In the genomic region with DNA sequence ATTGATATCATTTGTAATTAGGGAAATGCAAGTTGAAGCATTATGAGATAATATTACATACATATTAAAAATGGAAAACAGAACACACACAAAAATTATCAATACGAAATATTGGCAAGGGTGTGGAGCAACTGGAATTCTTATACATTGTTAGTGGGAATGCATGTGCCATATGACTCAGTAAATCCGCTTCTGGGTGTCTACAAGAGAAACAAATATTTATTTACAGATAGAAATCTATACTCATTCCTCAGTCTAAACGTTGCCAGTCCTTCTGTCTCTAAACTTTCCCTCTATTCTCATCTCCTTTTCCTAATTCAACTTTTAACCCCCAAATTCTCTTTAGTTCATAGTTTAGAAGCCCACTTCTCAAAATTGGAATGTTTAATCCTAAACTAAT, we compare ENCODE assay signal across 31 cellular contexts.
DNase-seq lines count a peak whose midpoint lies in the region; ATAC-seq and TF ChIP-seq lines count a peak whose summit lies in the region.
"Had no signal": no experiment of that assay in that cellular context is flagged by ENCODE, and none has a peak within 500 bp of the region (broad histone marks: within the 10 kb centered on the region; RNA-seq: fewer than 3 reads in every experiment).

No MANE protein-coding gene starts in this region.

- H3K79me2 ChIP-seq in PC-3 (ENCODE audit: low read length) (no peaks in the 10 kb centered on the region), neural progenitor cell (ENCODE audit: low read depth) (no peaks in the 10 kb centered on the region)

- H3K4me1 ChIP-seq in PC-3 (ENCODE audit: insufficient read depth, low read length) (peaks cover 17% of the 10 kb centered on the region), neural progenitor cell (peaks cover 28% of the 10 kb centered on the region)
- H3K4me1 ChIP-seq: A549, BE2C, BLaER1, Caco-2 had no signal

- H3K36me3 Mint-ChIP-seq in neural progenitor cell = no peaks in the 10 kb centered on the region
- H3K36me3 Mint-ChIP-seq: CD14-positive monocyte; CD4-positive, alpha-beta memory T cell; CD4-positive, CD25-positive, alpha-beta regulatory T cell; CD8-positive, alpha-beta memory T cell; CD8-positive, alpha-beta T cell had no signal

- H3K27me3 Mint-ChIP-seq in neural progenitor cell (ENCODE audit: insufficient read depth, low read depth) = no peaks in the 10 kb centered on the region
- H3K27me3 Mint-ChIP-seq: B cell; CD4-positive, alpha-beta T cell; CD4-positive, CD25-positive, alpha-beta regulatory T cell; CD8-positive, alpha-beta memory T cell had no signal

- DNase-seq in PC-3 (peak; percentile 67), neural progenitor cell (ENCODE audit: low spot score) (no peak), NCI-H1105 treated with DMSO at 0.1 percent for 48 hours (lab: John Stamatoyannopoulos, UW) (no peak)
- no peak for DNase-seq in activated CD4-positive, alpha-beta T cell treated with anti-CD3 and anti-CD28 coated beads, Interleukin-2, amount 50 U/mL, for 1 hour
- DNase-seq: 8988T; ACHN; AML-193; BE2C; C1 segment of cervical spinal cord; Caco-2; Calu3; CD4-positive, alpha-beta memory T cell; CD4-positive, alpha-beta T cell; CD4-positive, CD25-positive, alpha-beta regulatory T cell; CD8-positive, alpha-beta memory T cell; CD8-positive, alpha-beta T cell; COR-L47; DMS 273 treated with DMSO at 0.1 percent for 48 hours; DMS153; DMS53; DMS79; DMS79 treated with DMSO at 0.1 percent for 48 hours; DND-41; EL had no signal

- no peaks in the 10 kb centered on the region for H3K9me3 Mint-ChIP-seq in neural progenitor cell
- H3K9me3 Mint-ChIP-seq: CD4-positive, alpha-beta T cell had no signal

- POLR2A ChIA-PET in PC-3 (lab: Charles Lee; ENCODE audit: unreplicated experiment) = no interaction called here

- CTCF ChIA-PET in PC-3 (lab: Charles Lee) = no interaction called here

- H3K4me2 ChIP-seq in PC-3 (ENCODE audit: low read length) (peak overlapping the region; percentile 4; the same call in 1 of the 2 replicates), neural progenitor cell (no peak overlapping the region)
- H3K4me2 ChIP-seq: A549; BLaER1; BLaER1 treated with 17β-estradiol and CSF1 and Interleukin-3, amounts not matched to agents 10 nM and 100 nM had no signal

- no peak overlapping the region for H3K4me3 Mint-ChIP-seq in neural progenitor cell
- H3K4me3 Mint-ChIP-seq: B cell; CD14-positive monocyte; CD4-positive, alpha-beta memory T cell; CD4-positive, alpha-beta T cell; CD4-positive, CD25-positive, alpha-beta regulatory T cell; CD8-positive, alpha-beta memory T cell; CD8-positive, alpha-beta T cell had no signal

- no peaks in the 10 kb centered on the region for H3K4me1 Mint-ChIP-seq in neural progenitor cell
- H3K4me1 Mint-ChIP-seq: B cell; CD14-positive monocyte; CD4-positive, alpha-beta memory T cell; CD4-positive, CD25-positive, alpha-beta regulatory T cell; CD8-positive, alpha-beta memory T cell had no signal

- BruUV-seq in PC-3 (replicated peaks; lab: Mats Ljungman, UMichigan) = no TSS peak

- TF ChIP-seq CTCF in PC-3 (conservative IDR thresholded peaks at IDR 0.05; ENCODE audit: low read depth, low read length) (no peak), neural progenitor cell (IDR thresholded peaks at IDR 0.05) (no peak)

- H3K27me3 ChIP-seq in PC-3 (ENCODE audit: low read length) = no peaks in the 10 kb centered on the region
- no peaks in the 10 kb centered on the region for H3K27me3 ChIP-seq in neural progenitor cell
- H3K27me3 ChIP-seq: BE2C; BLaER1; BLaER1 treated with 17β-estradiol and CSF1 and Interleukin-3, amounts not matched to agents 10 nM and 100 nM had no signal

- no peak overlapping the region for H2AFZ ChIP-seq in PC-3 (ENCODE audit: low read length)
- no peak overlapping the region for H2AFZ ChIP-seq in neural progenitor cell (replicated peaks)

- H3K27ac ChIP-seq in PC-3 (ENCODE audit: low read length) (no peak overlapping the region), neural progenitor cell (peak overlapping the region; percentile 15)
- H3K27ac ChIP-seq: 22Rv1; A549; BLaER1; BLaER1 treated with 17β-estradiol and CSF1 and Interleukin-3, amounts not matched to agents 10 nM and 100 nM; C4-2B had no signal

- H3K9ac ChIP-seq in PC-3 (ENCODE audit: low read length) = no peak overlapping the region
- H3K9ac ChIP-seq in neural progenitor cell = no peak overlapping the region
- H3K9ac ChIP-seq: BLaER1; BLaER1 treated with 17β-estradiol and CSF1 and Interleukin-3, amounts not matched to agents 10 nM and 100 nM had no signal

- H3F3A ChIP-seq in PC-3 (ENCODE audit: low read length, unreplicated experiment) (no peaks in the 10 kb centered on the region), neural progenitor cell (ENCODE audit: low read depth) (peaks cover 3% of the 10 kb centered on the region)

- no peaks in the 10 kb centered on the region for H4K20me1 ChIP-seq in PC-3 (ENCODE audit: low read length)
- H4K20me1 ChIP-seq in neural progenitor cell (ENCODE audit: low read depth) = no peaks in the 10 kb centered on the region
- H4K20me1 ChIP-seq: BLaER1; BLaER1 treated with 17β-estradiol and CSF1 and Interleukin-3, amounts not matched to agents 10 nM and 100 nM had no signal

- H3K9me2 ChIP-seq in PC-3 (replicated peaks; ENCODE audit: low read length) = no peaks in the 10 kb centered on the region

- H3K36me3 ChIP-seq in PC-3 (ENCODE audit: low read depth, low read length) (no peaks in the 10 kb centered on the region), neural progenitor cell (no peaks in the 10 kb centered on the region)
- H3K36me3 ChIP-seq: BE2C; BLaER1; BLaER1 treated with 17β-estradiol and CSF1 and Interleukin-3, amounts not matched to agents 10 nM and 100 nM had no signal

- intact Hi-C loops in PC-3 (cut with micrococcal nuclease) = no loop called here

- H3K27ac Mint-ChIP-seq in neural progenitor cell = no peak overlapping the region
- H3K27ac Mint-ChIP-seq: B cell; CD14-positive monocyte; CD4-positive, alpha-beta memory T cell; CD4-positive, alpha-beta T cell; CD4-positive, CD25-positive, alpha-beta regulatory T cell; CD8-positive, alpha-beta memory T cell; CD8-positive, alpha-beta T cell had no signal

- no peaks in the 10 kb centered on the region for H3K9me3 ChIP-seq in PC-3 (ENCODE audit: low read length)
- no peaks in the 10 kb centered on the region for H3K9me3 ChIP-seq in neural progenitor cell (ENCODE audit: low read depth)
- H3K9me3 ChIP-seq: A549; BE2C; BLaER1; BLaER1 treated with 17β-estradiol and CSF1 and Interleukin-3, amounts not matched to agents 10 nM and 100 nM; Caco-2 had no signal

- no peak overlapping the region for H3K4me3 ChIP-seq in PC-3 (ENCODE audit: low read length)
- H3K4me3 ChIP-seq in neural progenitor cell = no peak overlapping the region
- H3K4me3 ChIP-seq: A549; BLaER1; BLaER1 treated with 17β-estradiol and CSF1 and Interleukin-3, amounts not matched to agents 10 nM and 100 nM had no signal

- ATAC-seq in PC-3 = peak; percentile 64
- ATAC-seq: A549; CD8-positive, alpha-beta T cell had no signal
